In genomic region chr10:78973901-78974408, GRCh38 we compare ENCODE assay signal across 8 cellular contexts.
A peak's percentile ranks its signal among the peaks of the same experiment; 100 is the strongest.
DNase-seq lines count a peak whose midpoint lies in the region; ATAC-seq and TF ChIP-seq lines count a peak whose summit lies in the region.

No MANE protein-coding gene starts in this region.

- H3K36me3 Mint-ChIP-seq in naive thymus-derived CD8-positive, alpha-beta T cell: no peaks in the 10 kb centered on the region

- peaks cover 14 to 18% (median 16%) of the 10 kb centered on the region in 4 donors for H3K4me1 Mint-ChIP-seq in naive thymus-derived CD8-positive, alpha-beta T cell

- TF ChIP-seq CTCF in fibroblast of mammary gland (conservative IDR thresholded peaks at IDR 0.05; ENCODE audit: control insufficient read depth, insufficient read depth, low read depth, low read length) (no peak), thoracic aorta (IDR thresholded peaks at IDR 0.05) (no peak)

- peak; percentile 48 for ATAC-seq in GM19438 (IDR thresholded peaks at IDR 0.05; ENCODE audit: low read depth, unreplicated experiment)
- ATAC-seq in HG03558 (IDR thresholded peaks at IDR 0.05; ENCODE audit: extremely low read depth, unreplicated experiment): peak; percentile 3
- peak; percentile 39 to 45 for ATAC-seq in naive thymus-derived CD8-positive, alpha-beta T cell
- ATAC-seq in thoracic aorta (ENCODE audit: insufficient number of reproducible peaks, low FRiP score, low read depth): peak; percentile 9

- peaks cover 0 to 2% (median 0%) of the 10 kb centered on the region in 5 donors for H3K27me3 Mint-ChIP-seq in naive thymus-derived CD8-positive, alpha-beta T cell

- peaks cover 17 to 31% of the 10 kb centered on the region in 2 donors for H3K4me1 ChIP-seq in thoracic aorta (ENCODE audit: control insufficient read depth in 1 of 2, low read depth in 2 of 2)

- H3K4me3 Mint-ChIP-seq in naive thymus-derived CD8-positive, alpha-beta T cell: peak overlapping the region; percentile 79 to 98 (median 93)

- H3K9me3 ChIP-seq in thoracic aorta: no peaks in the 10 kb centered on the region

- H3K27ac ChIP-seq in thoracic aorta: peak overlapping the region; percentile 98 to 99

- H3K27ac Mint-ChIP-seq in naive thymus-derived CD8-positive, alpha-beta T cell: peak overlapping the region in 9 of 10 donors; percentile 66 to 99 (median 90)

- no peaks in the 10 kb centered on the region for H3K9me3 Mint-ChIP-seq in naive thymus-derived CD8-positive, alpha-beta T cell

- H3K4me3 ChIP-seq in fibroblast of mammary gland (ENCODE audit: control insufficient read depth, low read depth, low read length): peak overlapping the region; percentile 36
- peak overlapping the region; percentile 78 for H3K4me3 ChIP-seq in thoracic aorta

- no peaks in the 10 kb centered on the region for H3K27me3 ChIP-seq in thoracic aorta (replicated peaks; ENCODE audit: insufficient read depth)

- DNase-seq in CD1c-positive myeloid dendritic cell (ENCODE audit: extremely low spot score) (peak; percentile 60), NCI-H69 (lab: John Stamatoyannopoulos, UW) (peak; percentile 96), fibroblast of mammary gland (ENCODE audit: low read depth) (peak; percentile 63), thoracic aorta (ENCODE audit: low spot score) (no peak)
- peak; percentile 69 to 70 for DNase-seq in activated T-cell treated with anti-CD3 and anti-CD28 coated beads, Interleukin-2, amount 50 U/mL, for 48 hours
- peak in 4 of 10 donors; percentile 25 to 34 (median 27) for DNase-seq in naive thymus-derived CD8-positive, alpha-beta T cell

- POLR2A ChIA-PET in naive thymus-derived CD8-positive, alpha-beta T cell (lab: Charles Lee): interaction anchor here (0.6 to 3.1 kb wide), 5 partner anchors 9 to 343 kb away, joined by 3 to 9 read pairs (median 4); no protein-coding TSS in a partner anchor

- H3K36me3 ChIP-seq in thoracic aorta: no peaks in the 10 kb centered on the region
